Comparison of ENCODE assay signal across 8 cellular contexts in genomic region chr14:63852817-63853730, GRCh38. TPM values are rescaled to one million over a fixed set of nuclear protein-coding genes. Genes with fewer than 3 reads are reported as not detected.
DNase-seq lines count a peak whose midpoint lies in the region; FAIRE-seq and TF ChIP-seq lines count a peak whose summit lies in the region.

Gene SYNE2, plus strand, starts transcription at chr14:63853004. Its CDS starts 56,145 bp downstream, at chr14:63909149.

- intact Hi-C loops in T-helper 2 cell treated with Interferon-gamma antibody and Interleukin-4, amounts not matched to agents 100 ng/mL and 5 ng/mL, for 36 hours (cut with micrococcal nuclease): loop anchor here (1.0 to 10.0 kb wide), 7 partner anchors 11 to 649 kb away; partner anchors contain the start of genes ZBTB1 and ZBTB25
- intact Hi-C loops in ascending aorta (cut with DNase I): loop anchor here (2.0 kb wide), 3 partner anchors 24 to 70 kb away; no protein-coding TSS in a partner anchor

- DNase-seq in H54 (ENCODE audit: insufficient read length, low spot score): peak; percentile 81
- peak; percentile 75 for DNase-seq in M059J (ENCODE audit: low read depth)
- DNase-seq in ascending aorta (ENCODE audit: low spot score in 2 of 2): peak in 1 of 2 donors; percentile 86
- DNase-seq in hepatic stellate cell (ENCODE audit: low spot score): peak; percentile 72
- DNase-seq in retinal pigment epithelial cell (ENCODE audit: low read depth): no peak
- no peak for DNase-seq in GF-D8 (lab: John Stamatoyannopoulos, UW)

- FAIRE-seq in H54 (lab: Jason Lieb, UNC): no peak

- peaks cover 0 to 12% of the 10 kb centered on the region in 2 donors for H3K4me1 ChIP-seq in ascending aorta

- H3K36me3 ChIP-seq in ascending aorta: no peaks in the 10 kb centered on the region

- TF ChIP-seq CTCF in ascending aorta (IDR thresholded peaks at IDR 0.05) (peak in 2 of 3 experiments; percentile 32 to 56), retinal pigment epithelial cell (conservative IDR thresholded peaks at IDR 0.05; ENCODE audit: low read depth, low read length) (no peak)

- peak within 1 kb of the TSS; percentile 89 to 93 for H3K27ac ChIP-seq in ascending aorta

- H3K27me3 ChIP-seq in ascending aorta: no peaks in the 10 kb centered on the region

- H3K4me3 ChIP-seq in ascending aorta: peak within 1 kb of the TSS; percentile 84 to 89
- H3K4me3 ChIP-seq in retinal pigment epithelial cell (ENCODE audit: low read length): peak within 1 kb of the TSS; percentile 82

- no peaks in the 10 kb centered on the region for H3K9me3 ChIP-seq in ascending aorta

- TF ChIP-seq POLR2A in GM10847 (IDR thresholded peaks at IDR 0.05; ENCODE audit: extremely low read depth, insufficient read length): peak; percentile 59
- TF ChIP-seq POLR2A in H54 (IDR thresholded peaks at IDR 0.05; ENCODE audit: low read depth, low read length): peak; percentile 40; the same call in 1 of the 2 replicates

RNA-seq across cellular contexts. Expression of gene SYNE2, which starts in this region (rescaled TPM):
- 20.2 and 36.0 TPM in 2 replicates for total RNA-seq in M059J (2014; rRNA removed; shearing (Covaris generic))
- total RNA-seq in T-helper 2 cell treated with Interferon-gamma antibody and Interleukin-4, amounts not matched to agents 100 ng/mL and 5 ng/mL, for 36 hours: 75.6 and 77.0 TPM in 2 replicates
- total RNA-seq in ascending aorta: 518 TPM

Comparison
In these comparisons a context has a peak if more than half of its experiments do, and no peak if none do; other contexts are left out.
1. DNase-seq: peak in H54 (single experiment), M059J (single experiment) and hepatic stellate cell (single experiment); none in retinal pigment epithelial cell (single experiment) and GF-D8 (single experiment).